ENCODE assay signal across 34 cellular contexts in the genomic region with DNA sequence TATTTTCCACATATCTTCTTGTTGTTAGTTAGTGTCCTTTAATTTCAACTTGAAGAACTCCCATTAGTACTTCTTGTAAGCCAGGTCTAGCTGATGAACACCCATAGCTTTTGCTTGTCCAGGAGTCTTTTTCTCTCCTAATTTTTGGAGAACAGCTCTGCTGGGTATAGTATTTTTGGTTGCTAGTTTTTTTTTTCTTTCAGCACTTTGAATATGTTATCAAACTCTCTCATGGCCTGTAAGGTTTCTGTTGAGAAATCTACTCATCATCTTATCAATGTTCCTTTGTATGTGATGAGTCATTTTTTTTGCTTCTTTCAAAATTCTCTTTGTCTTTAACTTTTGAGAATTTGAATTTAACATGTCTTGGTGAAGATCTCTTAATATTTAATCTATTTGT.
"Had no signal": no experiment of that assay in that cellular context is flagged by ENCODE, and none has a peak within 500 bp of the region (broad histone marks: within the 10 kb centered on the region; RNA-seq: fewer than 3 reads in every experiment).

No MANE protein-coding gene starts in this region.

- ATAC-seq: activated naive CD4-positive, alpha-beta T cell treated with anti-CD3 and anti-CD28 coated beads, Interleukin-2, amount 50 U/mL, for 72 hours; activated naive CD8-positive, alpha-beta T cell treated with anti-CD3 and anti-CD28 coated beads, Interleukin-2, amount 50 U/mL, for 24 hours; activated T-cell treated with anti-CD3 and anti-CD28 coated beads, Interleukin-2, amount 50 U/mL, for 4 hours; activated T-cell treated with anti-CD3 and anti-CD28 coated beads, Interleukin-2, amount 50 U/mL, for 72 hours; activated T-helper 17 cell treated with anti-CD3 and anti-CD28 coated beads, Interleukin-2, amount 50 U/mL, for 72 hours; body of pancreas had no signal

- DNase-seq: activated effector memory CD4-positive, alpha-beta T cell treated with anti-CD3 and anti-CD28 coated beads, Interleukin-2, amount 50 U/mL, for 16 hours; activated effector memory CD4-positive, alpha-beta T cell treated with Interleukin-2 at 50 U/mL for 16 hours; activated gamma-delta T cell; activated gamma-delta T cell treated with Interleukin-2 at 50 U/mL for 16 hours; activated naive CD4-positive, alpha-beta T cell; activated naive CD4-positive, alpha-beta T cell treated with anti-CD3 and anti-CD28 coated beads for 36 hours; activated naive CD4-positive, alpha-beta T cell treated with anti-CD3 and anti-CD28 coated beads, Interleukin-2, amount 10 ng/mL, durations not matched to agents 7 days and 5 days; activated naive CD4-positive, alpha-beta T cell treated with anti-CD3 and anti-CD28 coated beads, Interleukin-2, amount 50 U/mL, for 16 hours; activated naive CD4-positive, alpha-beta T cell treated with Interleukin-2 at 50 U/mL for 16 hours; activated naive CD8-positive, alpha-beta T cell treated with anti-CD3 and anti-CD28 coated beads for 36 hours; activated naive CD8-positive, alpha-beta T cell treated with anti-CD3 and anti-CD28 coated beads, Interleukin-2, amount 10 ng/mL, durations not matched to agents 7 days and 5 days; activated naive CD8-positive, alpha-beta T cell treated with anti-CD3 and anti-CD28 coated beads, Interleukin-2, amount 50 U/mL, for 24 hours; activated T-cell treated with anti-CD3 and anti-CD28 coated beads, Interleukin-2, amount 50 U/mL, for 1 hour; activated T-cell treated with anti-CD3 and anti-CD28 coated beads, Interleukin-2, amount 50 U/mL, for 24 hours; activated T-cell treated with anti-CD3 and anti-CD28 coated beads, Interleukin-2, amount 50 U/mL, for 4 hours; activated T-cell treated with anti-CD3 and anti-CD28 coated beads, Interleukin-2, amount 50 U/mL, for 48 hours; activated T-cell treated with anti-CD3 and anti-CD28 coated beads, Interleukin-2, amount 50 U/mL, for 72 hours; adrenal gland; amniotic stem cell; amygdala; anterior cingulate cortex; aorta; body of pancreas; brain microvascular endothelial cell; caudate nucleus; central memory CD4-positive, alpha-beta T cell; cerebellar nuclear complex had no signal

- H3K36me3 ChIP-seq: adrenal gland, ascending aorta, brain microvascular endothelial cell, breast epithelium, cardiac muscle cell had no signal

- H3K9me3 ChIP-seq: body of pancreas had no signal

- FAIRE-seq: astrocyte, bronchial epithelial cell had no signal

- H3K27me3 ChIP-seq: adrenal gland, ascending aorta, body of pancreas, brain microvascular endothelial cell, cardiac muscle cell had no signal

- H3K27ac ChIP-seq: adrenal gland, ascending aorta, body of pancreas, brain microvascular endothelial cell, breast epithelium, cardiac muscle cell had no signal

- H3K4me3 ChIP-seq: ascending aorta, body of pancreas, breast epithelium, cardiac muscle cell had no signal

- H3K4me1 ChIP-seq: adrenal gland, ascending aorta, body of pancreas, breast epithelium had no signal
